In the genomic region with DNA sequence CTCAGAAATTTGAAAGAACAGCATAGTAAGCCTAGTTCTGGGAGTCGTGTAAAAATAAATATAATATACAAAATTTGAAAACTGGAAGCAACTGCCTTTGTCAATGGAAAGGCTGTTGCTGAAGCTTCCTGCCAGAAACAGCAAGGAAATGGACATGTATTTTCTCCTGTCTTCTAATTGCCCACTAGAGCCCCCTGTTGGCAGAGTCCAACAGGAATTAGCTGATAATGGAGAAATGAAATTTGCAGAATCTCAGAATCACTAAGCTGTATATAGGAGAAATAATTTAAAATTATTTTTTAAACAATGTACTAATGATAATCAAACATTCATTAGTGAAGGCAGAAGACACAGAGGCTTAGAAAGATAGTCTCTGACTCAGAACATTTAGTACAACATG, we compare ENCODE assay signal across 10 cellular contexts.
DNase-seq lines count a peak whose midpoint lies in the region; ATAC-seq, FAIRE-seq and TF ChIP-seq lines count a peak whose summit lies in the region.
"Had no signal": no experiment of that assay in that cellular context is flagged by ENCODE, and none has a peak within 500 bp of the region (broad histone marks: within the 10 kb centered on the region; RNA-seq: fewer than 3 reads in every experiment).

No MANE protein-coding gene starts in this region.

- no peak for FAIRE-seq in D721Med (lab: Jason Lieb, UNC)
- FAIRE-seq: GM12892, H54 had no signal

- H3K4me3 ChIP-seq in HCT116 (replicated peaks in 1 of 2; ENCODE audit: low read depth in 1 of 2, low read length in 2 of 2) = no peak overlapping the region
- H3K4me3 ChIP-seq in H7 (ENCODE audit: insufficient read depth, low read depth, low read length) = no peak overlapping the region
- H3K4me3 ChIP-seq: esophagus muscularis mucosa had no signal

- intact Hi-C loops in HCT116 (cut with micrococcal nuclease) = no loop called here

- peaks cover 0 to 12% of the 10 kb centered on the region in 2 experiments; a peak in 2 of 4 replicates for H3K4me1 ChIP-seq in HCT116 (ENCODE audit: control insufficient read depth in 1 of 2, insufficient read depth in 2 of 2, low read length in 2 of 2)
- H3K4me1 ChIP-seq: esophagus muscularis mucosa had no signal

- TF ChIP-seq CTCF in D721Med (IDR thresholded peaks at IDR 0.05; ENCODE audit: insufficient read depth, missing control alignments) (peak; percentile 56), HCT116 (IDR thresholded peaks at IDR 0.05 in 2 of 3, conservative IDR thresholded peaks at IDR 0.05 in 1 of 3; ENCODE audit: borderline replicate concordance in 1 of 3, insufficient read depth in 1 of 3, low read depth in 2 of 3, low read length in 2 of 3) (peak; percentile 32 to 58 (median 49); a peak in 5 of 6 replicates), RWPE1 (conservative IDR thresholded peaks at IDR 0.05; ENCODE audit: low read depth) (peak; percentile 32)

- CTCF ChIA-PET in HCT116 (lab: Charles Lee) = interaction anchor here (0.8 to 2.0 kb wide), 9 partner anchors 9 to 1812 kb away, joined by 3 to 12 read pairs (median 3); a partner anchor contains a TSS
- CTCF ChIA-PET in RWPE1 (lab: Yijun Ruan, JAX) = interaction anchor here (0.5 to 0.6 kb wide), 3 partner anchors 26 to 82 kb away, joined by 3 to 4 read pairs (median 3); no protein-coding TSS in a partner anchor

- DNase-seq in D721Med (ENCODE audit: insufficient read length, low spot score) (no peak), HCT116 (ENCODE audit: low read depth, low spot score) (peak; percentile 16), RWPE1 (ENCODE audit: low spot score) (no peak), inferior parietal cortex (ENCODE audit: extremely low spot score) (peak; percentile 27), H7 (no peak)
- no peak for DNase-seq in activated CD4-positive, alpha-beta T cell treated with anti-CD3 and anti-CD28 coated beads for 4 hours

- TF ChIP-seq POLR2A in HCT116 (IDR thresholded peaks at IDR 0.05; ENCODE audit: borderline replicate concordance, extremely low read depth, insufficient read depth, insufficient read length) = no peak

- TF ChIP-seq RAD21 in HCT116 (IDR thresholded peaks at IDR 0.05; ENCODE audit: low read depth) = peak; percentile 42; the same call in 1 of the 2 replicates

- RAD21 ChIA-PET in HCT116 (lab: Charles Lee; ENCODE audit: low non-redundant PET in 1 of 2, low total read pairs in 2 of 2, uncharacterized antibody in 2 of 2, unreplicated experiment in 2 of 2) = no interaction called here

- no TSS peak for BruUV-seq in HCT116 (replicated peaks; lab: Mats Ljungman, UMichigan)

- H3K27me3 ChIP-seq in HCT116 (ENCODE audit: insufficient read depth, low read length) (no peaks in the 10 kb centered on the region), H7 (ENCODE audit: control insufficient read depth, insufficient read depth, low read length) (no peaks in the 10 kb centered on the region)
- H3K27me3 ChIP-seq: esophagus muscularis mucosa had no signal

- no peak overlapping the region for H3K9ac ChIP-seq in HCT116 (ENCODE audit: low read length)

- ATAC-seq in HCT116 = peak; percentile 54
- no peak for ATAC-seq in HG02623 (IDR thresholded peaks at IDR 0.05; ENCODE audit: unreplicated experiment)

- H3K9me3 ChIP-seq in HCT116 (ENCODE audit: control insufficient read depth in 1 of 2, insufficient read depth in 1 of 2, low read depth in 1 of 2, low read length in 2 of 2) = no peaks in the 10 kb centered on the region
- H3K9me3 ChIP-seq: esophagus muscularis mucosa had no signal

- H3K27ac ChIP-seq in HCT116 (ENCODE audit: low read depth, low read length) (no peak overlapping the region), RWPE1 (no peak overlapping the region)
- H3K27ac ChIP-seq: esophagus muscularis mucosa had no signal

- H3K36me3 ChIP-seq in HCT116 (ENCODE audit: control insufficient read depth in 1 of 2, insufficient read depth in 2 of 2, low read length in 2 of 2) = no peaks in the 10 kb centered on the region
- no peaks in the 10 kb centered on the region for H3K36me3 ChIP-seq in H7 (replicated peaks; ENCODE audit: control insufficient read depth, insufficient read depth, low read length)
- H3K36me3 ChIP-seq: esophagus muscularis mucosa had no signal

- no peaks in the 10 kb centered on the region for H3K9me2 ChIP-seq in HCT116 (ENCODE audit: insufficient read depth)

- no peaks in the 10 kb centered on the region for H4K20me1 ChIP-seq in HCT116 (ENCODE audit: insufficient read depth)

- H2AFZ ChIP-seq in HCT116 (ENCODE audit: low read depth, low read length, poor library complexity, severe bottlenecking) = peak overlapping the region; percentile 57

- no peak overlapping the region for H3K4me2 ChIP-seq in HCT116 (ENCODE audit: low read length)

- H3K79me2 ChIP-seq in HCT116 (ENCODE audit: insufficient read depth, low read length) = no peaks in the 10 kb centered on the region

- POLR2A ChIA-PET in HCT116 (lab: Charles Lee) = no interaction called here
- POLR2A ChIA-PET in RWPE1 (lab: Yijun Ruan, JAX; ENCODE audit: low non-redundant PET) = no interaction called here

TF ChIP-seq in HCT116, 20 proteins besides CTCF, POLR2A, EP300 and RAD21:
- TF ChIP-seq JUND (IDR thresholded peaks at IDR 0.05) = no peak
- TF ChIP-seq CBX3 (IDR thresholded peaks at IDR 0.05; ENCODE audit: low read depth) = no peak
- TF ChIP-seq CEBPB (IDR thresholded peaks at IDR 0.05; ENCODE audit: low read depth) = no peak
- TF ChIP-seq, protein P1, sequence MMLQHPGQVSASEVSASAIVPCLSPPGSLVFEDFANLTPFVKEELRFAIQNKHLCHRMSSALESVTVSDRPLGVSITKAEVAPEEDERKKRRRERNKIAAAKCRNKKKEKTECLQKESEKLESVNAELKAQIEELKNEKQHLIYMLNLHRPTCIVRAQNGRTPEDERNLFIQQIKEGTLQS (IDR thresholded peaks at IDR 0.05) = no peak
- TF ChIP-seq, protein P2, sequence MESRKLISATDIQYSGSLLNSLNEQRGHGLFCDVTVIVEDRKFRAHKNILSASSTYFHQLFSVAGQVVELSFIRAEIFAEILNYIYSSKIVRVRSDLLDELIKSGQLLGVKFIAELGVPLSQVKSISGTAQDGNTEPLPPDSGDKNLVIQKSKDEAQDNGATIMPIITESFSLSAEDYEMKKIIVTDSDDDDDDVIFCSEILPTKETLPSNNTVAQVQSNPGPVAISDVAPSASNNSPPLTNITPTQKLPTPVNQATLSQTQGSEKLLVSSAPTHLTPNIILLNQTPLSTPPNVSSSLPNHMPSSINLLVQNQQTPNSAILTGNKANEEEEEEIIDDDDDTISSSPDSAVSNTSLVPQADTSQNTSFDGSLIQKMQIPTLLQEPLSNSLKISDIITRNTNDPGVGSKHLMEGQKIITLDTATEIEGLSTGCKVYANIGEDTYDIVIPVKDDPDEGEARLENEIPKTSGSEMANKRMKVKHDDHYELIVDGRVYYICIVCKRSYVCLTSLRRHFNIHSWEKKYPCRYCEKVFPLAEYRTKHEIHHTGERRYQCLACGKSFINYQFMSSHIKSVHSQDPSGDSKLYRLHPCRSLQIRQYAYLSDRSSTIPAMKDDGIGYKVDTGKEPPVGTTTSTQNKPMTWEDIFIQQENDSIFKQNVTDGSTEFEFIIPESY (IDR thresholded peaks at IDR 0.05; ENCODE audit: extremely low read depth, insufficient replicate concordance, low read length) = no peak
- TF ChIP-seq EZH2 (IDR thresholded peaks at IDR 0.05) = no peak
- no peak for TF ChIP-seq SRF (IDR thresholded peaks at IDR 0.05; ENCODE audit: low read depth)
- TF ChIP-seq FOSL1 (IDR thresholded peaks at IDR 0.05; ENCODE audit: low read depth) = no peak
- no peak for TF ChIP-seq POLR2AphosphoS5 (IDR thresholded peaks at IDR 0.05; ENCODE audit: low read depth, low read length)
- TF ChIP-seq TCF7L2 (IDR thresholded peaks at IDR 0.05; ENCODE audit: borderline replicate concordance, extremely low read depth, insufficient read depth, insufficient read length) = no peak
- TF ChIP-seq, protein P3, sequence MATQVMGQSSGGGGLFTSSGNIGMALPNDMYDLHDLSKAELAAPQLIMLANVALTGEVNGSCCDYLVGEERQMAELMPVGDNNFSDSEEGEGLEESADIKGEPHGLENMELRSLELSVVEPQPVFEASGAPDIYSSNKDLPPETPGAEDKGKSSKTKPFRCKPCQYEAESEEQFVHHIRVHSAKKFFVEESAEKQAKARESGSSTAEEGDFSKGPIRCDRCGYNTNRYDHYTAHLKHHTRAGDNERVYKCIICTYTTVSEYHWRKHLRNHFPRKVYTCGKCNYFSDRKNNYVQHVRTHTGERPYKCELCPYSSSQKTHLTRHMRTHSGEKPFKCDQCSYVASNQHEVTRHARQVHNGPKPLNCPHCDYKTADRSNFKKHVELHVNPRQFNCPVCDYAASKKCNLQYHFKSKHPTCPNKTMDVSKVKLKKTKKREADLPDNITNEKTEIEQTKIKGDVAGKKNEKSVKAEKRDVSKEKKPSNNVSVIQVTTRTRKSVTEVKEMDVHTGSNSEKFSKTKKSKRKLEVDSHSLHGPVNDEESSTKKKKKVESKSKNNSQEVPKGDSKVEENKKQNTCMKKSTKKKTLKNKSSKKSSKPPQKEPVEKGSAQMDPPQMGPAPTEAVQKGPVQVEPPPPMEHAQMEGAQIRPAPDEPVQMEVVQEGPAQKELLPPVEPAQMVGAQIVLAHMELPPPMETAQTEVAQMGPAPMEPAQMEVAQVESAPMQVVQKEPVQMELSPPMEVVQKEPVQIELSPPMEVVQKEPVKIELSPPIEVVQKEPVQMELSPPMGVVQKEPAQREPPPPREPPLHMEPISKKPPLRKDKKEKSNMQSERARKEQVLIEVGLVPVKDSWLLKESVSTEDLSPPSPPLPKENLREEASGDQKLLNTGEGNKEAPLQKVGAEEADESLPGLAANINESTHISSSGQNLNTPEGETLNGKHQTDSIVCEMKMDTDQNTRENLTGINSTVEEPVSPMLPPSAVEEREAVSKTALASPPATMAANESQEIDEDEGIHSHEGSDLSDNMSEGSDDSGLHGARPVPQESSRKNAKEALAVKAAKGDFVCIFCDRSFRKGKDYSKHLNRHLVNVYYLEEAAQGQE (IDR thresholded peaks at IDR 0.05; ENCODE audit: low read depth) = no peak

Comparison
In these comparisons a context has a peak if more than half of its experiments do, and no peak if none do; other contexts are left out.
1. DNase-seq: peak in HCT116 (single experiment) and inferior parietal cortex (single experiment); none in D721Med (single experiment), RWPE1 (single experiment), activated CD4-positive, alpha-beta T cell treated with anti-CD3 and anti-CD28 coated beads for 4 hours (0 of 2) and H7 (single experiment).
2. Peak in every context shown above with its lines, with median percentiles within 50 percentile points of each other: CTCF ChIP-seq.